In the genomic region with DNA sequence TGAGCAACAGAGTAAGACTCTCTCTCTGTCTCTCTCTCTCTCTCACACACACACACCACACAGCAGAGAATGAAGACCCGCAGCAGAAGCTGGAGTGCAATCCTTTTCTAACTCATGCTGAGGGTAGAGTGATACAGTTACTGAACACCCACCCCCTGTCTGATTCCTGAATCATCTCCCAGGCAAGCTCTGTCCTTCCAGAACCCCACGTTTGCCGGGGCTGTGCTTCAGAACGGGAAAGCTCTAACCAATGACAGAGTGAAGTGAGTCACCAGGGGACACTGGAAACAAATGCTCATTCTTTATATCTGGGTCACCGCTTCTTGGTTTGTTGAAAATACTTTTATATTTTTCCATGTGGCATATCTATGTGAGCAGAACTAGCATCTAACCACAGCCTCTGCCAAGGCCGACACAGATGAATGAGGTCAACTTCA, we compare ENCODE assay signal across 9 cellular contexts.
DNase-seq lines count a peak whose midpoint lies in the region; TF ChIP-seq lines count a peak whose summit lies in the region.
"Had no signal": no experiment of that assay in that cellular context is flagged by ENCODE, and none has a peak within 500 bp of the region (broad histone marks: within the 10 kb centered on the region; RNA-seq: fewer than 3 reads in every experiment).

No MANE protein-coding gene starts in this region.

- no CpG with 5 or more reads among the region's 6 CpGs for WGBS in transverse colon (ENCODE audit: low coverage in 1 of 2), 2 donors

- in situ Hi-C loops in transverse colon (cut with MboI; ENCODE audit: low pct_ligation_motif_present in 1 of 4, low pct_unique_long_range_greater_than_20kb in 1 of 4, low sequenced_read_pairs in 3 of 4) = no loop called here

- no peaks in the 10 kb centered on the region for H3K27me3 ChIP-seq in transverse colon

- no peak for TF ChIP-seq POLR2A in transverse colon (IDR thresholded peaks at IDR 0.05)

- no peak for TF ChIP-seq EP300 in transverse colon (IDR thresholded peaks at IDR 0.05; ENCODE audit: low read depth)

- intact Hi-C loops in transverse colon (cut with DNase I; ENCODE audit: low total_unique reads) = no loop called here

- H3K27ac ChIP-seq in transverse colon = peak overlapping the region in 1 of 4 donors; percentile 9

- no peaks in the 10 kb centered on the region for H3K36me3 ChIP-seq in transverse colon

- TF ChIP-seq CTCF in transverse colon (IDR thresholded peaks at IDR 0.05) = no peak

- no peaks in the 10 kb centered on the region for H3K4me1 ChIP-seq in transverse colon

- H3K9me3 ChIP-seq in transverse colon = no peaks in the 10 kb centered on the region

- H3K4me3 ChIP-seq in transverse colon = no peak overlapping the region

- DNase-seq in EH (ENCODE audit: low read depth) = peak; percentile 97
- DNase-seq in LoVo (ENCODE audit: low spot score) = peak; percentile 1
- DNase-seq in fibroblast of gingiva (ENCODE audit: low read depth) = peak; percentile 94
- DNase-seq in stimulated activated CD4-positive, alpha-beta T cell treated with anti-CD3 and anti-CD28 coated beads, Interleukin-2, amount 100 ng/mL, for 4 hours (ENCODE audit: low read depth) = peak; percentile 1
- no peak for DNase-seq in D341Med (ENCODE audit: low spot score)
- DNase-seq in NCI-H2196 treated with DMSO at 0.1 percent for 48 hours (lab: John Stamatoyannopoulos, UW; ENCODE audit: unreplicated experiment) = no peak
- DNase-seq in transverse colon = no peak
- DNase-seq: Calu3; effector CD4-positive, alpha-beta T cell had no signal

Comparison
In these comparisons a context has a peak if more than half of its experiments do, and no peak if none do; other contexts are left out.
1. DNase-seq: peak in EH (single experiment), LoVo (single experiment), fibroblast of gingiva (single experiment) and stimulated activated CD4-positive, alpha-beta T cell treated with anti-CD3 and anti-CD28 coated beads, Interleukin-2, amount 100 ng/mL, for 4 hours (single experiment); none in D341Med (single experiment), NCI-H2196 treated with DMSO at 0.1 percent for 48 hours (single experiment) and transverse colon (single experiment).